ENCODE assay signal across 8 cellular contexts in genomic region chr19:17830567-17831418, GRCh38. TPM values are rescaled to one million over a fixed set of nuclear protein-coding genes. Genes with fewer than 3 reads are reported as not detected.
A peak's percentile ranks its signal among the peaks of the same experiment; 100 is the strongest.
DNase-seq lines count a peak whose midpoint lies in the region; ATAC-seq and FAIRE-seq lines count a peak whose summit lies in the region.
"Had no signal": no experiment of that assay in that cellular context is flagged by ENCODE, and none has a peak within 500 bp of the region (broad histone marks: within the 10 kb centered on the region; RNA-seq: fewer than 3 reads in every experiment).

No MANE protein-coding gene starts in this region.

- peak; percentile 84 to 86 for ATAC-seq in activated T-cell treated with anti-CD3 and anti-CD28 coated beads, Interleukin-2, amount 50 U/mL, for 72 hours (replicated peaks in 1 of 2)
- no peak for ATAC-seq in HG03354 (IDR thresholded peaks at IDR 0.05; ENCODE audit: poor library complexity, severe bottlenecking, unreplicated experiment)

- FAIRE-seq in frontal cortex (lab: Jason Lieb, UNC): no peak

- DNase-seq in GM19240 (ENCODE audit: insufficient read length, low spot score) (peak; percentile 51), NCI-H226 (peak; percentile 92), frontal cortex (ENCODE audit: low spot score in 2 of 2) (peak; percentile 55 to 91), occipital lobe (lab: John Stamatoyannopoulos, UW) (peak; percentile 93), OCI-M2 (lab: John Stamatoyannopoulos, UW; ENCODE audit: unreplicated experiment) (no peak)
- peak; percentile 65 to 73 for DNase-seq in activated T-cell treated with anti-CD3 and anti-CD28 coated beads, Interleukin-2, amount 50 U/mL, for 72 hours

- H3K27ac Mint-ChIP-seq in activated T-cell treated with anti-CD3 and anti-CD28 coated beads, Interleukin-2, amount 50 U/mL, for 72 hours: no peak overlapping the region

- no peaks in the 10 kb centered on the region for H3K27me3 Mint-ChIP-seq in activated T-cell treated with anti-CD3 and anti-CD28 coated beads, Interleukin-2, amount 50 U/mL, for 72 hours (ENCODE audit: low read depth)

- peaks cover 28 to 45% of the 10 kb centered on the region in 2 donors for H3K36me3 Mint-ChIP-seq in activated T-cell treated with anti-CD3 and anti-CD28 coated beads, Interleukin-2, amount 50 U/mL, for 72 hours (ENCODE audit: insufficient read depth in 2 of 2)

- H3K9me3 Mint-ChIP-seq in activated T-cell treated with anti-CD3 and anti-CD28 coated beads, Interleukin-2, amount 50 U/mL, for 72 hours: no peaks in the 10 kb centered on the region

- H3K4me1 Mint-ChIP-seq in activated T-cell treated with anti-CD3 and anti-CD28 coated beads, Interleukin-2, amount 50 U/mL, for 72 hours (ENCODE audit: low read depth): peaks cover 14% of the 10 kb centered on the region

- no peak overlapping the region for H3K4me3 Mint-ChIP-seq in activated T-cell treated with anti-CD3 and anti-CD28 coated beads, Interleukin-2, amount 50 U/mL, for 72 hours

RNA-seq across cellular contexts. Expression of gene INSL3, which starts 9.5 kb away (rescaled TPM):
- total RNA-seq in activated T-cell treated with anti-CD3 and anti-CD28 coated beads, Interleukin-2, amount 50 U/mL, for 72 hours: 10 to 100 TPM in 1 of 2 donors, 1 to 10 TPM in 1; 6.8 to 12.5 TPM
- not detected for total RNA-seq in frontal cortex
- not detected for total RNA-seq in occipital lobe
- total RNA-seq: temporal lobe had no signal

RNA-seq across cellular contexts. Expression of gene JAK3, which starts 17.0 kb away (rescaled TPM):
- 100 to 1,000 TPM; 235 to 247 TPM for total RNA-seq in activated T-cell treated with anti-CD3 and anti-CD28 coated beads, Interleukin-2, amount 50 U/mL, for 72 hours
- 1.6 TPM for total RNA-seq in frontal cortex
- total RNA-seq in occipital lobe: 1.1 TPM

RNA-seq across cellular contexts. Expression of gene RPL18A, which starts 28.9 kb away (rescaled TPM):
- 1,000 to 10,000 TPM; 2,983 to 3,463 TPM for total RNA-seq in activated T-cell treated with anti-CD3 and anti-CD28 coated beads, Interleukin-2, amount 50 U/mL, for 72 hours
- total RNA-seq in frontal cortex: 937 TPM
- total RNA-seq in occipital lobe: 612 TPM

RNA-seq across cellular contexts. Expression of gene B3GNT3, which starts 35.9 kb away (rescaled TPM):
- under 1 TPM in 1 of 2 donors, not detected in 1; 0.36 TPM for total RNA-seq in activated T-cell treated with anti-CD3 and anti-CD28 coated beads, Interleukin-2, amount 50 U/mL, for 72 hours
- total RNA-seq in frontal cortex: not detected
- total RNA-seq in occipital lobe: not detected
- total RNA-seq: temporal lobe had no signal

RNA-seq across cellular contexts. Expression of gene SLC5A5, which starts 41.0 kb away (rescaled TPM):
- total RNA-seq in activated T-cell treated with anti-CD3 and anti-CD28 coated beads, Interleukin-2, amount 50 U/mL, for 72 hours: 1 to 10 TPM; 2.0 to 3.3 TPM
- total RNA-seq in frontal cortex (2.9 TPM), occipital lobe (1.9 TPM)

Comparison
In these comparisons a context has a peak if more than half of its experiments do, and no peak if none do; other contexts are left out.
1. RNA of gene JAK3, which starts 17.0 kb away (total RNA-seq): 235 to 247 TPM in activated T-cell treated with anti-CD3 and anti-CD28 coated beads, Interleukin-2, amount 50 U/mL, for 72 hours; 1.6 TPM in frontal cortex (single experiment) and 1.1 TPM in occipital lobe (single experiment); every median in the first group is over 10 times any median in the second.